Comparison of ENCODE assay signal across 15 cellular contexts in genomic region chr16:11260596-11260966, GRCh38. TPM values are rescaled to one million over a fixed set of nuclear protein-coding genes. Genes with fewer than 3 reads are reported as not detected.
"Had no signal": no experiment of that assay in that cellular context is flagged by ENCODE, and none has a peak within 500 bp of the region (broad histone marks: within the 10 kb centered on the region; RNA-seq: fewer than 3 reads in every experiment).

No MANE protein-coding gene starts in this region.

- DNase-seq: activated CD4-positive, alpha-beta T cell treated with anti-CD3 and anti-CD28 coated beads for 48 hours; activated effector memory CD4-positive, alpha-beta T cell treated with anti-CD3 and anti-CD28 coated beads, Interleukin-2, amount 50 U/mL, for 16 hours; activated T-cell treated with anti-CD3 and anti-CD28 coated beads, Interleukin-2, amount 50 U/mL, for 24 hours; hypothalamus; lower lobe of right lung; midbrain; small intestine; transverse colon had no signal

- H3K27ac ChIP-seq: esophagus muscularis mucosa, lower lobe of right lung, neutrophil, transverse colon, VCaP had no signal

- H3K9me3 ChIP-seq: ascending aorta, esophagus muscularis mucosa, lower lobe of right lung, neutrophil, transverse colon had no signal

- ATAC-seq: activated naive CD4-positive, alpha-beta T cell treated with anti-CD3 and anti-CD28 coated beads, Interleukin-2, amount 50 U/mL, for 72 hours; lower lobe of right lung had no signal

- H3K27me3 ChIP-seq: ascending aorta, transverse colon had no signal

- FAIRE-seq: small intestine had no signal

- H3K4me3 ChIP-seq: ascending aorta, esophagus muscularis mucosa, lower lobe of right lung, transverse colon had no signal

- H3K36me3 ChIP-seq: ascending aorta, esophagus muscularis mucosa, lower lobe of right lung, neutrophil, transverse colon had no signal

RNA-seq across cellular contexts. Expression of gene TNP2, which starts 8.5 kb away (rescaled TPM):
- total RNA-seq: activated naive CD4-positive, alpha-beta T cell treated with anti-CD3 and anti-CD28 coated beads, Interleukin-2, amount 50 U/mL, for 72 hours; ascending aorta; bronchial epithelial cell; esophagus muscularis mucosa; fibroblast of villous mesenchyme; lower lobe of right lung; transverse colon had no signal
- polyA plus RNA-seq: small intestine had no signal

RNA-seq across cellular contexts. Expression of gene PRM3, which starts 12.8 kb away (rescaled TPM):
- total RNA-seq: activated naive CD4-positive, alpha-beta T cell treated with anti-CD3 and anti-CD28 coated beads, Interleukin-2, amount 50 U/mL, for 72 hours; ascending aorta; bronchial epithelial cell; esophagus muscularis mucosa; fibroblast of villous mesenchyme; lower lobe of right lung; transverse colon had no signal
- polyA plus RNA-seq: small intestine had no signal

RNA-seq across cellular contexts. Expression of gene PRM2, which starts 15.7 kb away (rescaled TPM):
- total RNA-seq: activated naive CD4-positive, alpha-beta T cell treated with anti-CD3 and anti-CD28 coated beads, Interleukin-2, amount 50 U/mL, for 72 hours; ascending aorta; bronchial epithelial cell; esophagus muscularis mucosa; fibroblast of villous mesenchyme; lower lobe of right lung; transverse colon had no signal
- polyA plus RNA-seq: small intestine had no signal

RNA-seq across cellular contexts. Expression of gene PRM1, which starts 20.5 kb away (rescaled TPM):
- total RNA-seq: activated naive CD4-positive, alpha-beta T cell treated with anti-CD3 and anti-CD28 coated beads, Interleukin-2, amount 50 U/mL, for 72 hours; ascending aorta; bronchial epithelial cell; esophagus muscularis mucosa; fibroblast of villous mesenchyme; lower lobe of right lung; transverse colon had no signal
- polyA plus RNA-seq: small intestine had no signal
